In the genomic region with DNA sequence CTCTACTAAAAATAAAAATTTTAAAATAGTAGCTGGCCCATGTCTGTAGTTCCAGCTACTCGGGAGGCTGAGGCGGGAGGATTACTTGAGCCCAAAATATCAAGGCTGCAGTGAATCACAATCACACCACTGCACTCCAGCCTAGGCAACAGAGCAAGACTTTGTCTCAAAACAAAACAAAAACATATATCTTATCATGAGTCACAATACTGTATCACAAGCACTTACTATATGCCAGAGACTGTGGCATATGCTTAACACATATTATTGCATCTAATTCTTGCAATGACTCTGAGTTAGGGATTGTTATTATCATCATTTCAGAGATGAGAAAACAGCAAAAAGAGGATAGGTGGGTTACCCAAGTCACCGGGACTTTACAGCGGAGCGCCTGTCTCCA, we compare ENCODE assay signal across 15 cellular contexts. TPM values are rescaled to one million over a fixed set of nuclear protein-coding genes. Genes with fewer than 3 reads are reported as not detected.
A peak's percentile ranks its signal among the peaks of the same experiment; 100 is the strongest.
DNase-seq lines count a peak whose midpoint lies in the region; ATAC-seq and TF ChIP-seq lines count a peak whose summit lies in the region.
"Had no signal": no experiment of that assay in that cellular context is flagged by ENCODE, and none has a peak within 500 bp of the region (broad histone marks: within the 10 kb centered on the region; RNA-seq: fewer than 3 reads in every experiment).

No MANE protein-coding gene starts in this region.

- no peak overlapping the region; a peak in 1 of 22 replicates for H3K27ac ChIP-seq in BLaER1 treated with 17β-estradiol and CSF1 and Interleukin-3, amounts not matched to agents 10 nM and 100 nM
- peak overlapping the region; percentile 45 for H3K27ac ChIP-seq in colonic mucosa
- peak overlapping the region; percentile 63 for H3K27ac ChIP-seq in parathyroid adenoma
- H3K27ac ChIP-seq: 22Rv1, BLaER1 had no signal

- peak overlapping the region in 9 of 11 experiments; percentile 44 to 71 (median 60); a peak in 14 of 22 replicates for H3K4me2 ChIP-seq in BLaER1 treated with 17β-estradiol and CSF1 and Interleukin-3, amounts not matched to agents 10 nM and 100 nM
- no peak overlapping the region for H3K4me2 ChIP-seq in parathyroid adenoma (ENCODE audit: low read length)
- H3K4me2 ChIP-seq: GM23338 had no signal

- no peaks in the 10 kb centered on the region for H4K20me1 ChIP-seq in BLaER1 treated with 17β-estradiol and CSF1 and Interleukin-3, amounts not matched to agents 10 nM and 100 nM
- H4K20me1 ChIP-seq: BLaER1 had no signal

- H3K9me3 Mint-ChIP-seq in activated T-cell treated with anti-CD3 and anti-CD28 coated beads, Interleukin-2, amount 50 U/mL, for 72 hours = no peaks in the 10 kb centered on the region
- no peaks in the 10 kb centered on the region for H3K9me3 Mint-ChIP-seq in activated T-cell treated with anti-CD3 and anti-CD28 coated beads, Interleukin-2, amount 50 U/mL, for 24 hours
- H3K9me3 Mint-ChIP-seq: CD4-positive, alpha-beta T cell; GM23338 had no signal

- no peak overlapping the region for H3K4me3 Mint-ChIP-seq in activated T-cell treated with anti-CD3 and anti-CD28 coated beads, Interleukin-2, amount 50 U/mL, for 72 hours
- no peak overlapping the region for H3K4me3 Mint-ChIP-seq in activated T-cell treated with anti-CD3 and anti-CD28 coated beads, Interleukin-2, amount 50 U/mL, for 24 hours
- H3K4me3 Mint-ChIP-seq: CD4-positive, alpha-beta T cell; GM23338 had no signal

- no peaks in the 10 kb centered on the region for H3K36me3 ChIP-seq in BLaER1 treated with 17β-estradiol and CSF1 and Interleukin-3, amounts not matched to agents 10 nM and 100 nM
- H3K36me3 ChIP-seq in colonic mucosa (no peaks in the 10 kb centered on the region), parathyroid adenoma (ENCODE audit: control insufficient read depth, insufficient read depth, low read length) (no peaks in the 10 kb centered on the region)
- H3K36me3 ChIP-seq: BLaER1 had no signal

- no peak for TF ChIP-seq CTCF in colonic mucosa (IDR thresholded peaks at IDR 0.05)
- no peak for TF ChIP-seq CTCF in parathyroid adenoma (IDR thresholded peaks at IDR 0.05)

- no peak overlapping the region for H2AFZ ChIP-seq in parathyroid adenoma
- H2AFZ ChIP-seq: GM23338 had no signal

- peak; percentile 37 to 65 for ATAC-seq in activated T-cell treated with anti-CD3 and anti-CD28 coated beads, Interleukin-2, amount 50 U/mL, for 72 hours (replicated peaks in 1 of 2)
- no peak for ATAC-seq in HG02759 (IDR thresholded peaks at IDR 0.05; ENCODE audit: unreplicated experiment)
- ATAC-seq: GM23338 had no signal

- H3K4me1 ChIP-seq in BLaER1 treated with 17β-estradiol and CSF1 and Interleukin-3, amounts not matched to agents 10 nM and 100 nM = peaks cover 36 to 48% (median 41%) of the 10 kb centered on the region in 10 experiments
- H3K4me1 ChIP-seq in colonic mucosa = peaks cover 5% of the 10 kb centered on the region
- H3K4me1 ChIP-seq in parathyroid adenoma = peaks cover 8% of the 10 kb centered on the region

- 0 out of 22 replicates have a peak, but pooled peaks cover 0 to 4% (median 0%) of the 10 kb centered on the region in 11 experiments for H3K9me3 ChIP-seq in BLaER1 treated with 17β-estradiol and CSF1 and Interleukin-3, amounts not matched to agents 10 nM and 100 nM (replicated peaks in 1 of 11)
- no peaks in the 10 kb centered on the region for H3K9me3 ChIP-seq in colonic mucosa
- no peaks in the 10 kb centered on the region for H3K9me3 ChIP-seq in parathyroid adenoma (ENCODE audit: control insufficient read depth, low read length)
- H3K9me3 ChIP-seq: BLaER1 had no signal

- H3K79me2 ChIP-seq in parathyroid adenoma = peaks cover 1% of the 10 kb centered on the region

- H3K27ac Mint-ChIP-seq in activated T-cell treated with anti-CD3 and anti-CD28 coated beads, Interleukin-2, amount 50 U/mL, for 72 hours = no peak overlapping the region
- H3K27ac Mint-ChIP-seq in activated T-cell treated with anti-CD3 and anti-CD28 coated beads, Interleukin-2, amount 50 U/mL, for 24 hours = no peak overlapping the region
- H3K27ac Mint-ChIP-seq: CD4-positive, alpha-beta T cell; GM23338 had no signal

- no peaks in the 10 kb centered on the region for H3K4me1 Mint-ChIP-seq in activated T-cell treated with anti-CD3 and anti-CD28 coated beads, Interleukin-2, amount 50 U/mL, for 72 hours (ENCODE audit: low read depth)
- H3K4me1 Mint-ChIP-seq in activated T-cell treated with anti-CD3 and anti-CD28 coated beads, Interleukin-2, amount 50 U/mL, for 24 hours (ENCODE audit: low read depth) = no peaks in the 10 kb centered on the region

- no peak for DNase-seq in activated T-cell treated with anti-CD3 and anti-CD28 coated beads, Interleukin-2, amount 50 U/mL, for 72 hours
- DNase-seq in activated T-cell treated with anti-CD3 and anti-CD28 coated beads, Interleukin-2, amount 50 U/mL, for 24 hours = no peak
- DNase-seq in colonic mucosa (no peak), AG20443 (ENCODE audit: low spot score) (no peak), GF-D8 (lab: John Stamatoyannopoulos, UW) (no peak)
- DNase-seq: CD4-positive, alpha-beta T cell; DMS 273 treated with DMSO at 0.1 percent for 48 hours; H7 had no signal

- H3K9ac ChIP-seq in BLaER1 treated with 17β-estradiol and CSF1 and Interleukin-3, amounts not matched to agents 10 nM and 100 nM = no peak overlapping the region
- H3K9ac ChIP-seq in colonic mucosa (ENCODE audit: low read depth in 2 of 2, low read length in 2 of 2) (no peak overlapping the region), parathyroid adenoma (no peak overlapping the region)
- H3K9ac ChIP-seq: BLaER1 had no signal

- no peaks in the 10 kb centered on the region for H3K27me3 ChIP-seq in BLaER1 treated with 17β-estradiol and CSF1 and Interleukin-3, amounts not matched to agents 10 nM and 100 nM
- H3K27me3 ChIP-seq in colonic mucosa = no peaks in the 10 kb centered on the region
- H3K27me3 ChIP-seq in parathyroid adenoma (ENCODE audit: control insufficient read depth, insufficient read depth, low read length) = no peaks in the 10 kb centered on the region
- H3K27me3 ChIP-seq: BLaER1 had no signal

- intact Hi-C loops in colonic mucosa (cut with DNase I) = no loop called here

- H3K27me3 Mint-ChIP-seq in activated T-cell treated with anti-CD3 and anti-CD28 coated beads, Interleukin-2, amount 50 U/mL, for 72 hours (ENCODE audit: low read depth) = no peaks in the 10 kb centered on the region
- H3K27me3 Mint-ChIP-seq in activated T-cell treated with anti-CD3 and anti-CD28 coated beads, Interleukin-2, amount 50 U/mL, for 24 hours = peaks cover 8% of the 10 kb centered on the region

- H3K36me3 Mint-ChIP-seq in activated T-cell treated with anti-CD3 and anti-CD28 coated beads, Interleukin-2, amount 50 U/mL, for 72 hours (ENCODE audit: insufficient read depth in 2 of 2) = no peaks in the 10 kb centered on the region
- H3K36me3 Mint-ChIP-seq in activated T-cell treated with anti-CD3 and anti-CD28 coated beads, Interleukin-2, amount 50 U/mL, for 24 hours (ENCODE audit: low read depth) = no peaks in the 10 kb centered on the region

- H3K4me3 ChIP-seq in BLaER1 treated with 17β-estradiol and CSF1 and Interleukin-3, amounts not matched to agents 10 nM and 100 nM = no peak overlapping the region
- H3K4me3 ChIP-seq in colonic mucosa = no peak overlapping the region
- H3K4me3 ChIP-seq in parathyroid adenoma (ENCODE audit: low read depth, low read length) = no peak overlapping the region
- H3K4me3 ChIP-seq: BLaER1, GM23338 had no signal

RNA-seq across cellular contexts. Expression of a gene that starts 29.5 kb away (rescaled TPM):
- not detected for total RNA-seq in activated T-cell treated with anti-CD3 and anti-CD28 coated beads, Interleukin-2, amount 50 U/mL, for 72 hours
- 10 to 100 TPM; 24.3 to 52.1 TPM for total RNA-seq in colonic mucosa
- total RNA-seq: CD4-positive, alpha-beta T cell; Daoy had no signal

RNA-seq across cellular contexts. Expression of a gene that starts 35.3 kb away (rescaled TPM):
- 10 to 100 TPM; 58.7 to 80.6 TPM for total RNA-seq in activated T-cell treated with anti-CD3 and anti-CD28 coated beads, Interleukin-2, amount 50 U/mL, for 72 hours
- total RNA-seq in colonic mucosa = 100 to 1,000 TPM; 275 to 291 TPM

RNA-seq across cellular contexts. Expression of a gene that starts 35.5 kb away (rescaled TPM):
- 10 to 100 TPM; 13.1 to 15.3 TPM for total RNA-seq in activated T-cell treated with anti-CD3 and anti-CD28 coated beads, Interleukin-2, amount 50 U/mL, for 72 hours
- 1 to 10 TPM; 4.7 to 6.6 TPM for total RNA-seq in colonic mucosa

Comparison
In these comparisons a context has a peak if more than half of its experiments do, and no peak if none do; other contexts are left out.
1. H3K27ac ChIP-seq: peak in colonic mucosa (single experiment) and parathyroid adenoma (single experiment); none in BLaER1 treated with 17β-estradiol and CSF1 and Interleukin-3, amounts not matched to agents 10 nM and 100 nM (0 of 11).
2. RNA of a gene that starts 29.5 kb away (total RNA-seq): 24.3 to 52.1 TPM in colonic mucosa; not detected in activated T-cell treated with anti-CD3 and anti-CD28 coated beads, Interleukin-2, amount 50 U/mL, for 72 hours; every median in the first group is over 10 times any median in the second.